ENCODE assay signal across 8 cellular contexts in the genomic region with DNA sequence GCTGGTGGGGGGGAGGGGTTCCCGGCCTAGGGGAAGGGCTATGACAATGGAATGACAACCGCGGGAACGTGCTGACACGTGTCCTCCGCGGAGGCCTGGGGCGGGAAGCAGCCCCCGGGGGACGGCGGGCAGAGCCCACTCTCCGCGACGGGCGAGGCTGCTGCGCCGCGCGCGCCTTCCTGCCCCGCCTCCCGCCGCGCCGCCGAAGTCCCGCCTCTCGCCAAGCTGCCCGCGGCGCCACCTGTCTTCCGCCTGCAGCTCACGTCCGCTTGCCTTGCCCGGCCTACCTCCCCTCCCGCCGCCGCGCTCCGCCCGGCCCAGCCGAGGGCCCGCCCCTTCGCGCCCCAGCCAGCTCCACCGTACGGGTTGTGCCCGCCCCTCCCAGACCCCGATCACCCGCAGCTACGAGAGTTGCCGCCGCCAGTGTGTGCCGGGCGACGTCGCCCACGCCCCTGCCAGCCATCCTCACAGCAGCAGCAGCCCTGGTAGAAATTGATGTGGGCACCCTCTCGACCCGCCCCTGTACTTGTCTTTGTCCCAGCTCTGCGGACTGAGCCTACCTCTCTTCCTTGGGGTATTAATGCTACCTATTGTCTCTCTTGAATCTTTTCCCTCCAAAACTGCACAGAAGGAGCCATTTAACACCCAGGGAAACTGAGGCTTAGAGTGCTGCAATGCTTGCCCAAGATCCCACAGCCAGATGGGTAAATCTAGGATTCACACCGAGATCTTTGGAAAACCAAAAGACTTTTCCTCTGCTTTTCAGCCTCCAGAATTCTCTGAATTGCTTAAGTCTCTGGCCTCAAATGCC. TPM values are rescaled to one million over a fixed set of nuclear protein-coding genes. Genes with fewer than 3 reads are reported as not detected.
DNase-seq lines count a peak whose midpoint lies in the region; ATAC-seq and TF ChIP-seq lines count a peak whose summit lies in the region.

A gene with protein sequence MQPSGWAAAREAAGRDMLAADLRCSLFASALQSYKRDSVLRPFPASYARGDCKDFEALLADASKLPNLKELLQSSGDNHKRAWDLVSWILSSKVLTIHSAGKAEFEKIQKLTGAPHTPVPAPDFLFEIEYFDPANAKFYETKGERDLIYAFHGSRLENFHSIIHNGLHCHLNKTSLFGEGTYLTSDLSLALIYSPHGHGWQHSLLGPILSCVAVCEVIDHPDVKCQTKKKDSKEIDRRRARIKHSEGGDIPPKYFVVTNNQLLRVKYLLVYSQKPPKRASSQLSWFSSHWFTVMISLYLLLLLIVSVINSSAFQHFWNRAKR (minus strand): TSS at position 180 of the 811 bp plus-strand sequence. CDS start 457 bp downstream, outside the sequence.

- peaks cover 9% of the 10 kb centered on the region for H3K36me3 Mint-ChIP-seq in activated T-helper 1 cell treated with anti-CD3 and anti-CD28 coated beads, Interleukin-12 subunit alpha, Interleukin-12 subunit beta, Interleukin-2, Interleukin-4 antibody, amounts not matched to agents 30 ng/mL and 10 ng/mL and 1 ng/mL, durations not matched to agents 14 hours and 24 hours and 36 hours (ENCODE audit: low read depth)
- no peaks in the 10 kb centered on the region for H3K36me3 Mint-ChIP-seq in natural killer cell treated with Interleukin-12 subunit alpha and Interleukin-12 subunit beta and Interleukin-15 and Interleukin-18, amount 100 ng/mL, for 72 hours

- DNase-seq in ELF-1 (ENCODE audit: low read depth, low spot score): peak; percentile 94
- DNase-seq in GOT3 (lab: John Stamatoyannopoulos, UW): peak; percentile 55
- DNase-seq in LHCN-M2 (ENCODE audit: low read depth): peak; percentile 81
- DNase-seq in RPMI8226: peak; percentile 98
- peak; percentile 90 for DNase-seq in activated T-helper 1 cell treated with anti-CD3 and anti-CD28 coated beads, Interleukin-12 subunit alpha, Interleukin-12 subunit beta, Interleukin-2, Interleukin-4 antibody, amounts not matched to agents 30 ng/mL and 10 ng/mL and 1 ng/mL, durations not matched to agents 14 hours and 24 hours and 36 hours (ENCODE audit: low spot score)
- DNase-seq in fibroblast of mammary gland (ENCODE audit: low read depth): peak; percentile 58
- DNase-seq in natural killer cell treated with Interleukin-12 subunit alpha and Interleukin-12 subunit beta and Interleukin-15 and Interleukin-18, amount 100 ng/mL, for 72 hours (ENCODE audit: low spot score): peak; percentile 95
- DNase-seq in stimulated activated naive CD8-positive, alpha-beta T cell treated with anti-CD3 and anti-CD28 coated beads, Interleukin-15, Interleukin-2, amounts not matched to agents 100 U/mL and 50 U/mL, for 24 hours: peak; percentile 96

- no peaks in the 10 kb centered on the region for H3K9me3 Mint-ChIP-seq in activated T-helper 1 cell treated with anti-CD3 and anti-CD28 coated beads, Interleukin-12 subunit alpha, Interleukin-12 subunit beta, Interleukin-2, Interleukin-4 antibody, amounts not matched to agents 30 ng/mL and 10 ng/mL and 1 ng/mL, durations not matched to agents 14 hours and 24 hours and 36 hours
- H3K9me3 Mint-ChIP-seq in natural killer cell treated with Interleukin-12 subunit alpha and Interleukin-12 subunit beta and Interleukin-15 and Interleukin-18, amount 100 ng/mL, for 72 hours: no peaks in the 10 kb centered on the region

- ATAC-seq in natural killer cell treated with Interleukin-12 subunit alpha and Interleukin-12 subunit beta and Interleukin-15 and Interleukin-18, amount 100 ng/mL, for 72 hours: peak; percentile 97 to 98
- ATAC-seq in stimulated activated naive CD8-positive, alpha-beta T cell treated with anti-CD3 and anti-CD28 coated beads, Interleukin-15, Interleukin-2, amounts not matched to agents 100 U/mL and 50 U/mL, for 24 hours: peak; percentile 98

- no peak for TF ChIP-seq CTCF in fibroblast of mammary gland (conservative IDR thresholded peaks at IDR 0.05; ENCODE audit: control insufficient read depth, insufficient read depth, low read depth, low read length)

- H3K27ac Mint-ChIP-seq in activated T-helper 1 cell treated with anti-CD3 and anti-CD28 coated beads, Interleukin-12 subunit alpha, Interleukin-12 subunit beta, Interleukin-2, Interleukin-4 antibody, amounts not matched to agents 30 ng/mL and 10 ng/mL and 1 ng/mL, durations not matched to agents 14 hours and 24 hours and 36 hours: peak within 1 kb of the TSS; percentile 76
- H3K27ac Mint-ChIP-seq in natural killer cell treated with Interleukin-12 subunit alpha and Interleukin-12 subunit beta and Interleukin-15 and Interleukin-18, amount 100 ng/mL, for 72 hours: peak within 1 kb of the TSS; percentile 87 to 89

- peaks cover 27% of the 10 kb centered on the region for H3K4me1 Mint-ChIP-seq in activated T-helper 1 cell treated with anti-CD3 and anti-CD28 coated beads, Interleukin-12 subunit alpha, Interleukin-12 subunit beta, Interleukin-2, Interleukin-4 antibody, amounts not matched to agents 30 ng/mL and 10 ng/mL and 1 ng/mL, durations not matched to agents 14 hours and 24 hours and 36 hours (ENCODE audit: low read depth)
- H3K4me1 Mint-ChIP-seq in natural killer cell treated with Interleukin-12 subunit alpha and Interleukin-12 subunit beta and Interleukin-15 and Interleukin-18, amount 100 ng/mL, for 72 hours (ENCODE audit: low read depth in 2 of 2): peaks cover 26 to 27% of the 10 kb centered on the region in 2 donors

- H3K27me3 Mint-ChIP-seq in activated T-helper 1 cell treated with anti-CD3 and anti-CD28 coated beads, Interleukin-12 subunit alpha, Interleukin-12 subunit beta, Interleukin-2, Interleukin-4 antibody, amounts not matched to agents 30 ng/mL and 10 ng/mL and 1 ng/mL, durations not matched to agents 14 hours and 24 hours and 36 hours (ENCODE audit: insufficient read depth): no peaks in the 10 kb centered on the region
- no peaks in the 10 kb centered on the region for H3K27me3 Mint-ChIP-seq in natural killer cell treated with Interleukin-12 subunit alpha and Interleukin-12 subunit beta and Interleukin-15 and Interleukin-18, amount 100 ng/mL, for 72 hours

- H3K4me3 ChIP-seq in fibroblast of mammary gland (ENCODE audit: control insufficient read depth, low read depth, low read length): peak within 1 kb of the TSS; percentile 62

- intact Hi-C loops in activated T-helper 1 cell treated with anti-CD3 and anti-CD28 coated beads, Interleukin-12 subunit alpha, Interleukin-12 subunit beta, Interleukin-2, Interleukin-4 antibody, amounts not matched to agents 30 ng/mL and 10 ng/mL and 1 ng/mL, durations not matched to agents 14 hours and 24 hours and 36 hours (cut with micrococcal nuclease): loop anchor here (1.0 to 5.0 kb wide), 7 partner anchors 9 to 462 kb away; a partner anchor contains a TSS

- H3K4me3 Mint-ChIP-seq in activated T-helper 1 cell treated with anti-CD3 and anti-CD28 coated beads, Interleukin-12 subunit alpha, Interleukin-12 subunit beta, Interleukin-2, Interleukin-4 antibody, amounts not matched to agents 30 ng/mL and 10 ng/mL and 1 ng/mL, durations not matched to agents 14 hours and 24 hours and 36 hours: peak within 1 kb of the TSS; percentile 86
- H3K4me3 Mint-ChIP-seq in natural killer cell treated with Interleukin-12 subunit alpha and Interleukin-12 subunit beta and Interleukin-15 and Interleukin-18, amount 100 ng/mL, for 72 hours: peak within 1 kb of the TSS; percentile 88

RNA-seq across cellular contexts. Expression of the gene that starts here (rescaled TPM):
- 7.3 and 7.8 TPM in 2 replicates for total RNA-seq in LHCN-M2 (2014; rRNA removed)
- 4.5 TPM for polyA plus RNA-seq in LHCN-M2 (2012)
- total RNA-seq in activated T-helper 1 cell treated with anti-CD3 and anti-CD28 coated beads, Interleukin-12 subunit alpha, Interleukin-12 subunit beta, Interleukin-2, Interleukin-4 antibody, amounts not matched to agents 30 ng/mL and 10 ng/mL and 1 ng/mL, durations not matched to agents 14 hours and 24 hours and 36 hours: 12.4 and 14.0 TPM in 2 replicates
- total RNA-seq in natural killer cell treated with Interleukin-12 subunit alpha and Interleukin-12 subunit beta and Interleukin-15 and Interleukin-18, amount 100 ng/mL, for 72 hours: 10 to 100 TPM in 1 of 2 donors, 1 to 10 TPM in 1; 8.5 to 12.0 TPM

Comparison
In these comparisons a context has a peak if more than half of its experiments do, and no peak if none do; other contexts are left out.
1. Peak in every context shown above with its lines: DNase-seq, ATAC-seq and H3K4me3 ChIP-seq.